15 cellular contexts compared by ENCODE assay signal in genomic region chr7:91353923-91354322, GRCh38.
"Had no signal": no experiment of that assay in that cellular context is flagged by ENCODE, and none has a peak within 500 bp of the region (broad histone marks: within the 10 kb centered on the region; RNA-seq: fewer than 3 reads in every experiment).

No MANE protein-coding gene starts in this region.

- H3K4me1 ChIP-seq: psoas muscle, right lobe of liver had no signal

- H3K27ac Mint-ChIP-seq: activated naive CD8-positive, alpha-beta T cell; stimulated activated memory B cell treated with anti-CD40 and anti-IgM and Interleukin-4, amounts not matched to agents 10 μg/mL and 1 μg/mL and 100 μg/mL, for 72 hours had no signal

- H3K27me3 ChIP-seq: left lung, ovary, right lobe of liver, spleen had no signal

- H3K36me3 ChIP-seq: left lung, ovary, right lobe of liver, spleen, WERI-Rb-1 had no signal

- H3K9me3 Mint-ChIP-seq: stimulated activated memory B cell treated with anti-CD40 and anti-IgM and Interleukin-4, amounts not matched to agents 10 μg/mL and 1 μg/mL and 100 μg/mL, for 72 hours had no signal

- DNase-seq: activated CD4-positive, alpha-beta T cell treated with anti-CD3 and anti-CD28 coated beads, Interleukin-2, amount 50 U/mL, for 48 hours; activated gamma-delta T cell treated with Interleukin-2 at 50 U/mL for 16 hours; effector CD8-positive, alpha-beta T cell; foreskin fibroblast; hippocampal formation; left lung; naive B cell; ovary; psoas muscle; right lobe of liver; spleen; stimulated activated CD4-positive, alpha-beta T cell treated with anti-CD3 and anti-CD28 coated beads, Interleukin-4, amount 100 ng/mL, for 4 hours; WERI-Rb-1 had no signal

- H3K27ac ChIP-seq: left lung, ovary, psoas muscle, right lobe of liver, spleen, WERI-Rb-1 had no signal

- ATAC-seq: left lung; psoas muscle; right lobe of liver; stimulated activated memory B cell treated with anti-CD40 and anti-IgM and Interleukin-4, amounts not matched to agents 10 μg/mL and 1 μg/mL and 100 μg/mL, for 72 hours had no signal

- H3K27me3 Mint-ChIP-seq: stimulated activated memory B cell treated with anti-CD40 and anti-IgM and Interleukin-4, amounts not matched to agents 10 μg/mL and 1 μg/mL and 100 μg/mL, for 72 hours had no signal

- H3K36me3 Mint-ChIP-seq: activated naive CD8-positive, alpha-beta T cell; naive B cell; stimulated activated memory B cell treated with anti-CD40 and anti-IgM and Interleukin-4, amounts not matched to agents 10 μg/mL and 1 μg/mL and 100 μg/mL, for 72 hours had no signal

- H3K4me3 Mint-ChIP-seq: activated naive CD8-positive, alpha-beta T cell; naive B cell; stimulated activated memory B cell treated with anti-CD40 and anti-IgM and Interleukin-4, amounts not matched to agents 10 μg/mL and 1 μg/mL and 100 μg/mL, for 72 hours had no signal

- H3K9me3 ChIP-seq: left lung, ovary, psoas muscle, right lobe of liver, spleen had no signal

- H3K4me1 Mint-ChIP-seq: naive B cell; stimulated activated memory B cell treated with anti-CD40 and anti-IgM and Interleukin-4, amounts not matched to agents 10 μg/mL and 1 μg/mL and 100 μg/mL, for 72 hours had no signal

- H3K4me3 ChIP-seq: left lung, ovary, psoas muscle, right lobe of liver, spleen had no signal
